1 cellular context compared by ENCODE assay signal in genomic region chr11:19071255-19071654, GRCh38.
TF ChIP-seq lines count a peak whose summit lies in the region.

No MANE protein-coding gene starts in this region.

TF ChIP-seq in K562, 482 proteins besides CTCF, POLR2A, EP300 and RAD21 (continued from another document and continues in another):
- peak; percentile 38 for TF ChIP-seq PKNOX1 (IDR thresholded peaks at IDR 0.05)
- no peak for TF ChIP-seq ATF1 (CRISPR knock-in tag; IDR thresholded peaks at IDR 0.05)
- TF ChIP-seq ATF1 (tag; IDR thresholded peaks at IDR 0.05), result peak; percentile 74
- TF ChIP-seq PRPF4 (IDR thresholded peaks at IDR 0.05; ENCODE audit: insufficient read depth, low read depth, low read length, poor library complexity, severe bottlenecking), result no peak
- TF ChIP-seq NFE2 (IDR thresholded peaks at IDR 0.05; ENCODE audit: low read depth), result peak; percentile 83
- no peak for TF ChIP-seq NFE2L1 (tag; IDR thresholded peaks at IDR 0.05; ENCODE audit: borderline replicate concordance, low read depth)
- TF ChIP-seq ETV6 (IDR thresholded peaks at IDR 0.05; ENCODE audit: borderline replicate concordance in 1 of 2, low read depth in 2 of 2, low read length in 1 of 2), result no peak
- TF ChIP-seq ETV6 (CRISPR knock-in tag; IDR thresholded peaks at IDR 0.05; ENCODE audit: borderline replicate concordance), result no peak
- no peak for TF ChIP-seq PHF20 (IDR thresholded peaks at IDR 0.05; ENCODE audit: partially characterized antibody)
- no peak for TF ChIP-seq THAP7 (CRISPR knock-in tag; IDR thresholded peaks at IDR 0.05)
- no peak for TF ChIP-seq ZNF174 (CRISPR knock-in tag; IDR thresholded peaks at IDR 0.05)
- TF ChIP-seq ZNF592 (IDR thresholded peaks at IDR 0.05), result peak; percentile 47; the same call in 1 of the 2 replicates
- TF ChIP-seq SAFB2 (IDR thresholded peaks at IDR 0.05; ENCODE audit: borderline replicate concordance, low read depth, low read length, severe bottlenecking), result no peak
- TF ChIP-seq MEIS2 (IDR thresholded peaks at IDR 0.05; ENCODE audit: partially characterized antibody), result peak; percentile 17
- TF ChIP-seq DEAF1 (CRISPR knock-in tag; IDR thresholded peaks at IDR 0.05), result peak; percentile 95
- no peak for TF ChIP-seq ZNF778 (CRISPR knock-in tag; IDR thresholded peaks at IDR 0.05)
- TF ChIP-seq NRF1 (conservative IDR thresholded peaks at IDR 0.05 in 1 of 2, IDR thresholded peaks at IDR 0.05 in 1 of 2), result peak; percentile 44 to 62; a peak in 3 of 4 replicates
- TF ChIP-seq FOXJ2 (tag; IDR thresholded peaks at IDR 0.05), result no peak
- TF ChIP-seq ZNF507 (tag; conservative IDR thresholded peaks at IDR 0.05), result no peak
- no peak for TF ChIP-seq IRF9 (tag; IDR thresholded peaks at IDR 0.05)
- TF ChIP-seq EWSR1 (IDR thresholded peaks at IDR 0.05; ENCODE audit: borderline replicate concordance, low read depth, partially characterized antibody), result no peak
- 0 out of 4 replicates have a peak, but pooled peaks of 1 of the 2 experiments have one; percentile 34 for TF ChIP-seq FOXK2 (conservative IDR thresholded peaks at IDR 0.05 in 1 of 2, IDR thresholded peaks at IDR 0.05 in 1 of 2; ENCODE audit: low read depth in 2 of 2)
- peak; percentile 90 for TF ChIP-seq SMC3 (conservative IDR thresholded peaks at IDR 0.05; ENCODE audit: insufficient read depth, low read depth, low read length)
- 0 out of 4 replicates have a peak, but pooled peaks of 1 of the 2 experiments have one; percentile 45 for TF ChIP-seq ARNT (IDR thresholded peaks at IDR 0.05)
- no peak for TF ChIP-seq PHB2 (IDR thresholded peaks at IDR 0.05; ENCODE audit: low read depth)
- TF ChIP-seq XRCC4 (IDR thresholded peaks at IDR 0.05; ENCODE audit: extremely low read depth, insufficient read depth, insufficient read length), result no peak
- TF ChIP-seq SOX6 (IDR thresholded peaks at IDR 0.05), result no peak
- TF ChIP-seq JUND (IDR thresholded peaks at IDR 0.05; ENCODE audit: borderline replicate concordance, low read depth, low read length), result peak; percentile 57; the same call in 1 of the 2 replicates
- TF ChIP-seq JUND (tag; IDR thresholded peaks at IDR 0.05; ENCODE audit: borderline replicate concordance, low read depth, low read length), result no peak; the same call in 1 of the 3 replicates
- no peak for TF ChIP-seq ILK (tag; IDR thresholded peaks at IDR 0.05; ENCODE audit: borderline replicate concordance, low read depth)
- TF ChIP-seq MLLT1 (IDR thresholded peaks at IDR 0.05), result peak; percentile 60 to 97; a peak in 3 of 4 replicates
- TF ChIP-seq ARID3A (IDR thresholded peaks at IDR 0.05; ENCODE audit: borderline replicate concordance, low read depth, low read length), result peak; percentile 94
- no peak for TF ChIP-seq ZNF224 (CRISPR knock-in tag; IDR thresholded peaks at IDR 0.05)
- no peak for TF ChIP-seq CREBBP (IDR thresholded peaks at IDR 0.05; ENCODE audit: low read depth, low read length)
- TF ChIP-seq ZBTB49 (CRISPR knock-in tag; IDR thresholded peaks at IDR 0.05; ENCODE audit: borderline replicate concordance), result no peak
- TF ChIP-seq ZNF431 (CRISPR knock-in tag; IDR thresholded peaks at IDR 0.05), result no peak
- peak; percentile 22; the same call in 1 of the 2 replicates for TF ChIP-seq C11orf30 (IDR thresholded peaks at IDR 0.05; ENCODE audit: low read depth)
- TF ChIP-seq STAG1 (CRISPR knock-in tag; IDR thresholded peaks at IDR 0.05; ENCODE audit: borderline replicate concordance), result peak; percentile 85; the same call in 1 of the 2 replicates
- TF ChIP-seq AFF1 (IDR thresholded peaks at IDR 0.05; ENCODE audit: low read depth in 1 of 2, partially characterized antibody in 2 of 2), result no peak
- peak; percentile 90 for TF ChIP-seq ATF3 (IDR thresholded peaks at IDR 0.05)
- TF ChIP-seq ATF3 (CRISPR knock-in tag; conservative IDR thresholded peaks at IDR 0.05), result no peak
- TF ChIP-seq SAFB (IDR thresholded peaks at IDR 0.05; ENCODE audit: borderline replicate concordance, low read depth, low read length), result no peak
- no peak for TF ChIP-seq TGIF2 (CRISPR knock-in tag; IDR thresholded peaks at IDR 0.05)
- TF ChIP-seq CREM (IDR thresholded peaks at IDR 0.05; ENCODE audit: low read depth), result peak; percentile 73
